ENCODE assay signal across 2 cellular contexts in the genomic region with DNA sequence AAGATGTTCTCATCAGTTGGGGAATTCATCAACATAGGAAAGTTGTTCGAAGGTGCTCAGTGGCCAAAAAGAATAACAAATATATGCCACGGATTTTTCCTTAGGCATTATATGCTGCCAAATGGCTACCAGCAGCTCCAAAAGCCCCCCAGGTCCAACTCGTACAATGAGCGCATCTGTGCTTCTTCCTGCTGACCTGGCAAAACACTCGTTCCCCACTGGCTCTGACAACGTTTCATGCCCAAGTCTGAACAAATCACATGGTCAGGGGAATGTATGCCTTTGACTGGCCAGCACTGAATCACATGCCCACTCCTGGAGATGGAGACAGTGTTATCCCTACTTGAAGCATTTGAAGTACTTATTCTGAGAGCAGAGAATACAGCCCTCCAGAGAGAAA.
TF ChIP-seq lines count a peak whose summit lies in the region.

No MANE protein-coding gene starts in this region.

TF ChIP-seq in IMR-90, 13 proteins besides CTCF, POLR2A, EP300 and RAD21:
- TF ChIP-seq BHLHE40 (IDR thresholded peaks at IDR 0.05; ENCODE audit: low read depth, low read length): no peak
- peak; percentile 26; the same call in 1 of the 2 replicates for TF ChIP-seq MAFK (IDR thresholded peaks at IDR 0.05; ENCODE audit: low read depth, low read length)

TF ChIP-seq in H1, 55 proteins besides CTCF, POLR2A, EP300 and RAD21:
- no peak for TF ChIP-seq RBBP5 (IDR thresholded peaks at IDR 0.05; ENCODE audit: borderline replicate concordance, low read depth, low read length)
- no peak for TF ChIP-seq PHF8 (conservative IDR thresholded peaks at IDR 0.05; ENCODE audit: low read depth, low read length)
- TF ChIP-seq, protein P1, sequence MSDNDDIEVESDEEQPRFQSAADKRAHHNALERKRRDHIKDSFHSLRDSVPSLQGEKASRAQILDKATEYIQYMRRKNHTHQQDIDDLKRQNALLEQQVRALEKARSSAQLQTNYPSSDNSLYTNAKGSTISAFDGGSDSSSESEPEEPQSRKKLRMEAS (IDR thresholded peaks at IDR 0.05): peak; percentile 26; the same call in 1 of the 2 replicates
- TF ChIP-seq CHD1 (IDR thresholded peaks at IDR 0.05; ENCODE audit: low read depth, low read length): no peak
- no peak for TF ChIP-seq BCL11A (IDR thresholded peaks at IDR 0.05; ENCODE audit: low read depth in 2 of 2, low read length in 2 of 2)
- TF ChIP-seq MAFK (IDR thresholded peaks at IDR 0.05; ENCODE audit: low read depth, low read length): peak; percentile 28; the same call in 1 of the 2 replicates
TF ChIP-seq in H1: peak in this region for 2.
